ENCODE assay signal across 9 cellular contexts in the genomic region with DNA sequence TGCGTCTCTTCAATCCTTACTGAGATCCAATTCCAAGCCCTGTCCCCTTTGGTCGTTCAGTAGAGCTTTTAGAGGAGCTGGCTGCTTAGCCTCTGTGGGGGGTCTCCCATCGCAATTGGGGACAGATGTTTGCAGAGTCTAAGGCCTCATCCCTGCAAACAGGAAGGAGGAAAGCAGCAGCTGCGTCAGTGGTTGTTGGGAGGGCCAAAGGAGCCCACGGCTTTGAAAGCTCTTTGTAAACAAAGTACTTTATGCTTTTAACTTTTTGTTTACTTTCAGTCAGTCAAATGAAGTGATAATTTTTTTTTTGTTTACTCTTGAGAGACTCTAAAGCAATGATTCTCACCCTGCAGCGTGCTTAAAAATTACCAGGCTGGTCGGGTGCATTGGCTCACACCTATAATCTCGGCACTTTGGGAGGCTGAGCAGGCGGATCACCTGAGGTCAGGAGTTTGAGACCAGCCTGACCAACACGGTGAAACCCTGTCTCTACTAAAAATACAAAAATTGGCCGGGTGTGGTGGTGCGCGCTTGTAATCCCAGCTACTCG. TPM values are rescaled to one million over a fixed set of nuclear protein-coding genes. Genes with fewer than 3 reads are reported as not detected.
A peak's percentile ranks its signal among the peaks of the same experiment; 100 is the strongest.
DNase-seq lines count a peak whose midpoint lies in the region; ATAC-seq and TF ChIP-seq lines count a peak whose summit lies in the region.
"Had no signal": no experiment of that assay in that cellular context is flagged by ENCODE, and none has a peak within 500 bp of the region (broad histone marks: within the 10 kb centered on the region; RNA-seq: fewer than 3 reads in every experiment).

No MANE protein-coding gene starts in this region.

- no peaks in the 10 kb centered on the region for H3F3A ChIP-seq in smooth muscle cell (ENCODE audit: low read depth)

- H3K9me3 ChIP-seq in HEK293 (ENCODE audit: control insufficient read depth, insufficient read depth, low read depth, low read length) (no peaks in the 10 kb centered on the region), smooth muscle cell (replicated peaks; ENCODE audit: low read depth) (no peaks in the 10 kb centered on the region)

- H3K79me2 ChIP-seq in smooth muscle cell (ENCODE audit: low read depth): no peaks in the 10 kb centered on the region

- H3K4me1 ChIP-seq in HEK293 (ENCODE audit: control insufficient read depth, insufficient read depth, low read length): peaks cover 3% of the 10 kb centered on the region
- peaks cover 7% of the 10 kb centered on the region for H3K4me1 ChIP-seq in smooth muscle cell (ENCODE audit: low read depth)

- peaks cover 3% of the 10 kb centered on the region for H3K4me1 Mint-ChIP-seq in activated CD4-positive, alpha-beta memory T cell treated with anti-CD3 and anti-CD28 coated beads, Interleukin-2, amount 10 ng/mL, durations not matched to agents 7 days and 5 days

- POLR2A ChIA-PET in HEK293 (lab: Yijun Ruan, JAX): no interaction called here
- POLR2A ChIA-PET in activated CD4-positive, alpha-beta memory T cell treated with anti-CD3 and anti-CD28 coated beads, Interleukin-2, amount 10 ng/mL, durations not matched to agents 7 days and 5 days (lab: Charles Lee): interaction anchor here (1.0 kb wide), 1 partner anchor 106 kb away, joined by 4 read pairs; no protein-coding TSS in a partner anchor

- H3K9ac ChIP-seq in smooth muscle cell (ENCODE audit: low read depth): peak overlapping the region; percentile 87
- H3K9ac ChIP-seq: KMS-11 had no signal

- no peak overlapping the region for H3K4me3 ChIP-seq in HEK293 (ENCODE audit: low read depth, low read length)
- H3K4me3 ChIP-seq in fibroblast of villous mesenchyme (ENCODE audit: low read depth, low read length): no peak overlapping the region
- H3K4me3 ChIP-seq in smooth muscle cell: no peak overlapping the region

- H3K4me2 ChIP-seq in smooth muscle cell: peak overlapping the region; percentile 41

- H3K36me3 Mint-ChIP-seq in activated CD4-positive, alpha-beta memory T cell treated with anti-CD3 and anti-CD28 coated beads, Interleukin-2, amount 10 ng/mL, durations not matched to agents 7 days and 5 days (ENCODE audit: low read depth): no peaks in the 10 kb centered on the region

- H3K27ac Mint-ChIP-seq in activated CD4-positive, alpha-beta memory T cell treated with anti-CD3 and anti-CD28 coated beads, Interleukin-2, amount 10 ng/mL, durations not matched to agents 7 days and 5 days: no peak overlapping the region

- H3K4me3 Mint-ChIP-seq in activated CD4-positive, alpha-beta memory T cell treated with anti-CD3 and anti-CD28 coated beads, Interleukin-2, amount 10 ng/mL, durations not matched to agents 7 days and 5 days: no peak overlapping the region

- TF ChIP-seq CTCF in HEK293 (tag by site-specific recombination; IDR thresholded peaks at IDR 0.05) (no peak), fibroblast of villous mesenchyme (IDR thresholded peaks at IDR 0.05; ENCODE audit: insufficient read depth, low read depth, low read length) (no peak), smooth muscle cell (IDR thresholded peaks at IDR 0.05; ENCODE audit: borderline replicate concordance, insufficient read depth, poor library complexity, severe bottlenecking) (no peak), GM13977 (IDR thresholded peaks at IDR 0.05; ENCODE audit: extremely low read depth, insufficient read depth, missing control alignments) (no peak)

- no peaks in the 10 kb centered on the region for H3K27me3 ChIP-seq in smooth muscle cell (ENCODE audit: low read depth)

- no peak overlapping the region for H3K27ac ChIP-seq in HEK293 (ENCODE audit: extremely low read depth, low read depth, low read length)
- H3K27ac ChIP-seq in smooth muscle cell (ENCODE audit: low read depth): peak overlapping the region; percentile 97
- H3K27ac ChIP-seq: KMS-11 had no signal

- no peaks in the 10 kb centered on the region for H4K20me1 ChIP-seq in smooth muscle cell (ENCODE audit: low read depth)

- H3K9me3 Mint-ChIP-seq in activated CD4-positive, alpha-beta memory T cell treated with anti-CD3 and anti-CD28 coated beads, Interleukin-2, amount 10 ng/mL, durations not matched to agents 7 days and 5 days: no peaks in the 10 kb centered on the region
- H3K9me3 Mint-ChIP-seq: neural crest cell had no signal

- CTCF ChIA-PET in HEK293 (lab: Yijun Ruan, JAX): interaction anchor here (0.5 to 11.6 kb wide), 63 partner anchors 9 to 1576 kb away, joined by 3 to 282 read pairs (median 6); a partner anchor contains a TSS
- CTCF ChIA-PET in activated CD4-positive, alpha-beta memory T cell treated with anti-CD3 and anti-CD28 coated beads, Interleukin-2, amount 10 ng/mL, durations not matched to agents 7 days and 5 days (lab: Charles Lee): interaction anchor here (0.9 to 6.2 kb wide), 15 partner anchors 9 to 459 kb away, joined by 3 to 91 read pairs (median 6); a partner anchor contains a TSS

- in situ Hi-C loops in GM13977 (cut with MboI; ENCODE audit: low pct_unique_long_range_greater_than_20kb, low sequenced_read_pairs, unreplicated experiment): loop anchor here (5.0 to 25.0 kb wide), 3 partner anchors 106 to 746 kb away; a partner anchor contains a TSS

- H3K36me3 ChIP-seq in HEK293 (ENCODE audit: control insufficient read depth in 2 of 2, insufficient read depth in 1 of 2, low read length in 2 of 2) (no peaks in the 10 kb centered on the region), smooth muscle cell (ENCODE audit: low read depth) (no peaks in the 10 kb centered on the region)

- WGBS in smooth muscle cell (ENCODE audit: low lambda C conversion rate): 46% methylated on average over 14 of the region's 14 CpGs

- H3K27me3 Mint-ChIP-seq in activated CD4-positive, alpha-beta memory T cell treated with anti-CD3 and anti-CD28 coated beads, Interleukin-2, amount 10 ng/mL, durations not matched to agents 7 days and 5 days: peaks cover 3% of the 10 kb centered on the region

- no peak for ATAC-seq in HG03135 (IDR thresholded peaks at IDR 0.05; ENCODE audit: unreplicated experiment)

- DNase-seq in NCI-H524 (lab: John Stamatoyannopoulos, UW) (peak; percentile 45 to 64), fibroblast of villous mesenchyme (ENCODE audit: low read depth) (peak; percentile 83), smooth muscle cell (lab: John Stamatoyannopoulos, UW; ENCODE audit: unreplicated experiment) (peak; percentile 26), GM13977 (ENCODE audit: low spot score) (no peak)
- DNase-seq in activated CD4-positive, alpha-beta memory T cell treated with anti-CD3 and anti-CD28 coated beads, Interleukin-2, amount 10 ng/mL, durations not matched to agents 7 days and 5 days: no peak

- no peak overlapping the region for H2AFZ ChIP-seq in smooth muscle cell (ENCODE audit: low read depth)

TF ChIP-seq in HEK293, 187 proteins besides CTCF, POLR2A, EP300 and RAD21:
- TF ChIP-seq GLIS1 (tag by site-specific recombination; IDR thresholded peaks at IDR 0.05): peak; percentile 65
- TF ChIP-seq ZNF274 (IDR thresholded peaks at IDR 0.05; ENCODE audit: low read length): no peak
- no peak for TF ChIP-seq ZNF274 (tag by site-specific recombination; IDR thresholded peaks at IDR 0.05; ENCODE audit: borderline replicate concordance)
TF ChIP-seq in HEK293: peak in this region for 1.

RNA-seq across cellular contexts. Expression of a gene that starts 49.4 kb away (rescaled TPM):
- total RNA-seq in fibroblast of villous mesenchyme (under 0.01 TPM in 2 replicates), smooth muscle cell (1.7 and 3.9 TPM in 2 replicates)
- polyA plus RNA-seq in smooth muscle cell: 4.3 and 7.3 TPM in 2 replicates
- total RNA-seq in activated CD4-positive, alpha-beta memory T cell treated with anti-CD3 and anti-CD28 coated beads, Interleukin-2, amount 10 ng/mL, durations not matched to agents 7 days and 5 days: under 1 TPM; 0.13 to 0.33 TPM

Comparison
In these comparisons a context has a peak if more than half of its experiments do, and no peak if none do; other contexts are left out.
1. DNase-seq: peak in NCI-H524 (2 of 2), fibroblast of villous mesenchyme (single experiment) and smooth muscle cell (single experiment); none in GM13977 (single experiment) and activated CD4-positive, alpha-beta memory T cell treated with anti-CD3 and anti-CD28 coated beads, Interleukin-2, amount 10 ng/mL, durations not matched to agents 7 days and 5 days (single experiment).